9 cellular contexts compared by ENCODE assay signal in the genomic region with DNA sequence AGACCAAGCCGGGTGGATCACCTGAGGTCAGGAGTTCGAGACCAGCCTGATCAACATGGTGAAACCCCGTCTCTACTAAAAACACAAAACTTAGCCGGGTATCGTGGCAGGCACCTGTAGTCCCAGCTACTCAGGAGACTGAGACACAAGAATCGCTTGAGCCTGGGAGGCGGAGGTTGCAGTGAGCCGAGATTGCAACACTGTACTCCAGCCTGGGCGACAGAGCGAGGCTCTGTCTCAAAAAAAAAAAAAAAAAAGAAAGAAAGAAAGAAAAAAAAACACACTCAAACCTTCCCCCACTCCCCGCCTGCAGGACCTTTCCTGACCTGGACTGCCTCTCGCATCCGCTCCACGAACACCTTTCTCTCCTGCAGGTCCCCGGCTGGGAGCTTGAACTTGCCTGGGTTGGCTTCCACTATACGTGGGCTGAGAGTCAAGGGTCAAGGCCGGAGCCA. TPM values are rescaled to one million over a fixed set of nuclear protein-coding genes. Genes with fewer than 3 reads are reported as not detected.
DNase-seq lines count a peak whose midpoint lies in the region; ATAC-seq and TF ChIP-seq lines count a peak whose summit lies in the region.
"Not testable (repeated sequence)": the region's sequence is repeated elsewhere in the genome, so short reads cannot be mapped to it uniquely, and the experiment has no call there.
"Had no signal": no experiment of that assay in that cellular context is flagged by ENCODE, and none has a peak within 500 bp of the region (broad histone marks: within the 10 kb centered on the region; RNA-seq: fewer than 3 reads in every experiment).

No MANE protein-coding gene starts in this region.

- not testable (repeated sequence) for BruUV-seq in Calu3 (replicated peaks; lab: Mats Ljungman, UMichigan)

- intact Hi-C loops in Calu3 (cut with micrococcal nuclease; ENCODE audit: unreplicated experiment); activated B cell treated with CpG ODN at 0.5 μM for 24 hours (cut with micrococcal nuclease); lower lobe of right lung (cut with DNase I): not testable (repeated sequence)

- not testable (repeated sequence) for H3K9me3 ChIP-seq in MG63, lower lobe of right lung, tibial nerve

- H3K4me3 ChIP-seq in MG63 (peak overlapping the region; percentile 92), fibroblast of pulmonary artery (replicated peaks; ENCODE audit: low read depth, low read length) (peak overlapping the region; percentile 99), lower lobe of right lung (peak overlapping the region; percentile 97), tibial nerve (peak overlapping the region; percentile 66 to 87 (median 84))

- POLR2A ChIA-PET in activated B cell treated with CpG ODN at 0.5 μM for 24 hours (lab: Charles Lee), result interaction anchor here (0.7 to 5.0 kb wide), 8 partner anchors 17 to 132 kb away, joined by 8 to 258 read pairs (median 14); a partner anchor contains a TSS

- peaks cover 11% of the 10 kb centered on the region for H3K4me1 ChIP-seq in lower lobe of right lung
- H3K4me1 ChIP-seq in tibial nerve, result peaks cover 0 to 51% (median 8%) of the 10 kb centered on the region in 4 donors

- DNase-seq in Calu3; MG63; activated B cell treated with CpG ODN at 0.5 μM for 24 hours; fibroblast of pulmonary artery (ENCODE audit: low read depth); lower lobe of right lung; tibial nerve (ENCODE audit: low spot score in 2 of 2): not testable (repeated sequence)
- peak; percentile 19 for DNase-seq in progenitor cell of endocrine pancreas (ENCODE audit: low spot score, unreplicated experiment)

- 31 to 38% methylated on average over 16 to 17 of the region's 17 CpGs for WGBS in tibial nerve, 2 donors

- TF ChIP-seq EP300 in tibial nerve (IDR thresholded peaks at IDR 0.05), result not testable (repeated sequence)

- peaks cover 17% of the 10 kb centered on the region for H3K4me1 Mint-ChIP-seq in Calu3 (ENCODE audit: low read depth, unreplicated experiment)
- peaks cover 34% of the 10 kb centered on the region for H3K4me1 Mint-ChIP-seq in activated B cell treated with CpG ODN at 0.5 μM for 24 hours
- peaks cover 30% of the 10 kb centered on the region for H3K4me1 Mint-ChIP-seq in brain
- H3K4me1 Mint-ChIP-seq in progenitor cell of endocrine pancreas (ENCODE audit: low read depth), result not testable (repeated sequence)

- TF ChIP-seq POLR2A in tibial nerve (IDR thresholded peaks at IDR 0.05), result not testable (repeated sequence)

- not testable (repeated sequence) for H3K27me3 ChIP-seq in MG63; lower lobe of right lung (ENCODE audit: low read depth); tibial nerve

- H3K36me3 Mint-ChIP-seq in Calu3 (ENCODE audit: insufficient read depth, unreplicated experiment) (peaks cover 80% of the 10 kb centered on the region), activated B cell treated with CpG ODN at 0.5 μM for 24 hours (ENCODE audit: low read depth) (peaks cover 41% of the 10 kb centered on the region), brain (peaks cover 25% of the 10 kb centered on the region)
- H3K36me3 Mint-ChIP-seq in progenitor cell of endocrine pancreas (ENCODE audit: insufficient read depth), result not testable (repeated sequence)

- H3K27me3 Mint-ChIP-seq in Calu3 (ENCODE audit: unreplicated experiment), result peaks cover 15% of the 10 kb centered on the region
- H3K27me3 Mint-ChIP-seq in activated B cell treated with CpG ODN at 0.5 μM for 24 hours, progenitor cell of endocrine pancreas: not testable (repeated sequence)
- H3K27me3 Mint-ChIP-seq in brain, result peaks cover 31% of the 10 kb centered on the region

- H3K36me3 ChIP-seq in MG63 (peaks cover 52% of the 10 kb centered on the region), lower lobe of right lung (peaks cover 16% of the 10 kb centered on the region), tibial nerve (peaks cover 0 to 28% (median 0%) of the 10 kb centered on the region in 3 donors)

- H3K4me3 Mint-ChIP-seq in Calu3 (ENCODE audit: low read depth, unreplicated experiment) (peak overlapping the region; percentile 94), activated B cell treated with CpG ODN at 0.5 μM for 24 hours (peak overlapping the region; percentile 99), brain (peak overlapping the region; percentile 91 to 97 (median 95)), progenitor cell of endocrine pancreas (ENCODE audit: low read depth) (peak overlapping the region; percentile 96)

- not testable (repeated sequence) for H3K9me3 Mint-ChIP-seq in Calu3 (ENCODE audit: low read depth, unreplicated experiment); activated B cell treated with CpG ODN at 0.5 μM for 24 hours; brain; progenitor cell of endocrine pancreas (ENCODE audit: low read depth)

- CTCF ChIA-PET in Calu3 (lab: Charles Lee), result interaction anchor here (0.9 kb wide), 1 partner anchor 20 kb away, joined by 5 read pairs; no protein-coding TSS in a partner anchor
- CTCF ChIA-PET in activated B cell treated with CpG ODN at 0.5 μM for 24 hours (lab: Charles Lee), result interaction anchor here (1.8 kb wide), 1 partner anchor 46 kb away, joined by 18 read pairs; no protein-coding TSS in a partner anchor

- H3K27ac ChIP-seq in lower lobe of right lung (peak overlapping the region; percentile 100), tibial nerve (peak overlapping the region in 3 of 4 donors; percentile 98 to 100 (median 99))

- ATAC-seq in activated B cell treated with CpG ODN at 0.5 μM for 24 hours (ENCODE audit: low read depth); lower lobe of right lung: not testable (repeated sequence)

- peak overlapping the region; percentile 81 for H3K27ac Mint-ChIP-seq in Calu3 (ENCODE audit: unreplicated experiment)
- peak overlapping the region; percentile 54 for H3K27ac Mint-ChIP-seq in activated B cell treated with CpG ODN at 0.5 μM for 24 hours
- peak overlapping the region; percentile 39 to 94 (median 91) for H3K27ac Mint-ChIP-seq in brain
- H3K27ac Mint-ChIP-seq in progenitor cell of endocrine pancreas, result peak overlapping the region; percentile 45

- TF ChIP-seq CTCF in Calu3 (IDR thresholded peaks at IDR 0.05; ENCODE audit: unreplicated experiment); activated B cell treated with CpG ODN at 0.5 μM for 24 hours (IDR thresholded peaks at IDR 0.05); brain (conservative IDR thresholded peaks at IDR 0.05); fibroblast of pulmonary artery (IDR thresholded peaks at IDR 0.05; ENCODE audit: low read length, missing control alignments); lower lobe of right lung (IDR thresholded peaks at IDR 0.05); progenitor cell of endocrine pancreas (IDR thresholded peaks at IDR 0.05; ENCODE audit: unreplicated experiment); tibial nerve (IDR thresholded peaks at IDR 0.05): not testable (repeated sequence)

RNA-seq across cellular contexts. Expression of a gene that starts 1.0 kb away (rescaled TPM):
- total RNA-seq in Calu3 (2022), result 52.3 and 52.7 TPM in 2 replicates
- total RNA-seq in MG63 (2014; rRNA removed; shearing (Covaris generic); ENCODE audit: low replicate concordance), result 281 and 371 TPM in 2 replicates
- 41.7 and 43.6 TPM in 2 replicates for total RNA-seq in activated B cell treated with CpG ODN at 0.5 μM for 24 hours
- polyA plus RNA-seq in brain (ENCODE audit: insufficient read depth, low read depth, low replicate concordance), result 74.2 TPM
- total RNA-seq in lower lobe of right lung, result 82.7 TPM
- 49.2 and 55.9 TPM in 2 replicates for total RNA-seq in progenitor cell of endocrine pancreas
- total RNA-seq in tibial nerve, result 100 to 1,000 TPM in 1 of 4 donors, 10 to 100 TPM in 3; 58.6 to 145 (median 86.6) TPM

RNA-seq across cellular contexts. Expression of a gene that starts 1.0 kb away (rescaled TPM):
- total RNA-seq in Calu3 (2022), result 96.3 and 108 TPM in 2 replicates
- total RNA-seq in MG63 (2014; rRNA removed; shearing (Covaris generic); ENCODE audit: low replicate concordance), result 39.0 and 80.1 TPM in 2 replicates
- total RNA-seq in activated B cell treated with CpG ODN at 0.5 μM for 24 hours, result 116 and 119 TPM in 2 replicates
- 31.1 TPM for polyA plus RNA-seq in brain (ENCODE audit: insufficient read depth, low read depth, low replicate concordance)
- total RNA-seq in lower lobe of right lung, result 80.2 TPM
- 88.4 and 93.4 TPM in 2 replicates for total RNA-seq in progenitor cell of endocrine pancreas
- 10 to 100 TPM; 37.3 to 77.4 (median 58.3) TPM for total RNA-seq in tibial nerve

RNA-seq across cellular contexts. Expression of a gene that starts 31.1 kb away (rescaled TPM):
- total RNA-seq in Calu3 (2022) (80.9 and 83.1 TPM in 2 replicates), activated B cell treated with CpG ODN at 0.5 μM for 24 hours (62.1 and 68.8 TPM in 2 replicates), lower lobe of right lung (35.2 TPM), progenitor cell of endocrine pancreas (92.3 and 103 TPM in 2 replicates), tibial nerve (10 to 100 TPM; 15.3 to 37.1 (median 25.8) TPM)
- total RNA-seq in MG63 (2014; rRNA removed; shearing (Covaris generic); ENCODE audit: low replicate concordance), result 44.6 and 96.4 TPM in 2 replicates
- 42.2 TPM for polyA plus RNA-seq in brain (ENCODE audit: insufficient read depth, low read depth, low replicate concordance)

RNA-seq across cellular contexts. Expression of a gene that starts 32.7 kb away (rescaled TPM):
- 36.5 and 40.2 TPM in 2 replicates for total RNA-seq in Calu3 (2022)
- 127 and 172 TPM in 2 replicates for total RNA-seq in MG63 (2014; rRNA removed; shearing (Covaris generic); ENCODE audit: low replicate concordance)
- total RNA-seq in activated B cell treated with CpG ODN at 0.5 μM for 24 hours, result 111 and 113 TPM in 2 replicates
- 25.9 TPM for polyA plus RNA-seq in brain (ENCODE audit: insufficient read depth, low read depth, low replicate concordance)
- total RNA-seq in lower lobe of right lung, result 29.3 TPM
- 51.5 and 52.4 TPM in 2 replicates for total RNA-seq in progenitor cell of endocrine pancreas
- total RNA-seq in tibial nerve, result 10 to 100 TPM; 38.4 to 92.7 (median 49.2) TPM

RNA-seq across cellular contexts. Expression of a gene that starts 46.5 kb away (rescaled TPM):
- total RNA-seq in Calu3 (2022) (0.32 TPM in 1 of 2 replicates, not detected in the other), activated B cell treated with CpG ODN at 0.5 μM for 24 hours (67.1 and 74.8 TPM in 2 replicates), lower lobe of right lung (27.2 TPM), progenitor cell of endocrine pancreas (0.47 and 0.50 TPM in 2 replicates), tibial nerve (10 to 100 TPM; 21.1 to 43.5 (median 25.8) TPM)
- not detected in 2 replicates for total RNA-seq in MG63 (2014; rRNA removed; shearing (Covaris generic); ENCODE audit: low replicate concordance)
- 2.3 TPM for polyA plus RNA-seq in brain (ENCODE audit: insufficient read depth, low read depth, low replicate concordance)
- total RNA-seq: M059J had no signal
